ENCODE assay signal across 14 cellular contexts in the genomic region with DNA sequence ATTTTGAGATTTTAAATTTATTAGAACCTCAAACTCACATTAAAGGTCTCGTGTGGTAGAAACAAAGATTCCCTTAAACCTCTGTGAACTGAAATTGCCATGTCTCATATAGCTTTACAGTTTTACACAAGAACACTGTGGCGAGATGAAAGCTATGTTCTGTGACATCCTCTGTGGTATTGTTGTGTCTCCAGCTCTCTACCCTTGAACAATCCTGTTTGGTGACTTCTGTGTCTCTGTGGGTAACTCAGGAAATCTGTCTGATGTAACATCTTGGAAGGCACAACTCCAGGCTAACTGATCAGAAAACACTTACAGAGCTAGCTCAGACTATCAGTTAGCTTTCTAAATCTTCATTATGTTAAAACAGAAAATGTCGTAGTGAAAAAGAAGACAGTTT.
A peak's percentile ranks its signal among the peaks of the same experiment; 100 is the strongest.
DNase-seq lines count a peak whose midpoint lies in the region; FAIRE-seq and TF ChIP-seq lines count a peak whose summit lies in the region.
"Had no signal": no experiment of that assay in that cellular context is flagged by ENCODE, and none has a peak within 500 bp of the region (broad histone marks: within the 10 kb centered on the region; RNA-seq: fewer than 3 reads in every experiment).

No MANE protein-coding gene starts in this region.

- peak overlapping the region; percentile 5 for H3K27ac ChIP-seq in osteoblast (ENCODE audit: low read depth, low read length)
- H3K27ac ChIP-seq: gastrocnemius medialis had no signal

- TF ChIP-seq POLR2A in GM12891 (IDR thresholded peaks at IDR 0.05; ENCODE audit: low read depth, low read length), result no peak

- peak overlapping the region; percentile 55 for H3K4me2 ChIP-seq in osteoblast (ENCODE audit: insufficient read depth, low read length)

- peak; percentile 73 for FAIRE-seq in GM12891 (lab: Jason Lieb, UNC)

- H3K27me3 ChIP-seq in osteoblast (ENCODE audit: insufficient read depth, low read length), result no peaks in the 10 kb centered on the region
- H3K27me3 ChIP-seq: gastrocnemius medialis had no signal

- no peaks in the 10 kb centered on the region for H3K36me3 ChIP-seq in osteoblast (ENCODE audit: insufficient read depth, low read length)
- H3K36me3 ChIP-seq: gastrocnemius medialis had no signal

- no peaks in the 10 kb centered on the region for H3K9me3 ChIP-seq in osteoblast (ENCODE audit: low read depth, low read length)
- H3K9me3 ChIP-seq: gastrocnemius medialis had no signal

- TF ChIP-seq CTCF in LNCaP clone FGC (IDR thresholded peaks at IDR 0.05; ENCODE audit: control insufficient read depth, extremely low read depth, insufficient read depth), result no peak
- TF ChIP-seq CTCF in choroid plexus epithelial cell (conservative IDR thresholded peaks at IDR 0.05; ENCODE audit: low read depth, low read length), result no peak
- no peak for TF ChIP-seq CTCF in osteoblast (IDR thresholded peaks at IDR 0.05; ENCODE audit: extremely low read depth, low read depth, low read length)

- H2AFZ ChIP-seq in osteoblast (ENCODE audit: low read length), result peak overlapping the region; percentile 73

- H3K79me2 ChIP-seq in osteoblast (ENCODE audit: insufficient read depth, low read length), result no peaks in the 10 kb centered on the region

- peaks cover 12% of the 10 kb centered on the region for H3K4me1 ChIP-seq in osteoblast (ENCODE audit: insufficient read depth, low read length)

- DNase-seq in GM12891 (ENCODE audit: insufficient read length, low spot score), result no peak
- DNase-seq in LNCaP clone FGC (ENCODE audit: low read depth), result peak; percentile 48
- DNase-seq in choroid plexus epithelial cell (ENCODE audit: low read depth), result peak; percentile 39
- no peak for DNase-seq in osteoblast (ENCODE audit: insufficient read length, low spot score, missing footprints)
- no peak for DNase-seq in DMS 273 treated with DMSO at 0.1 percent for 48 hours (lab: John Stamatoyannopoulos, UW)
- DNase-seq in stimulated activated CD4-positive, alpha-beta T cell treated with anti-CD3 and anti-CD28 coated beads, Interleukin-15, amount 100 ng/mL, for 24 hours, result no peak
- no peak for DNase-seq in NOMO-1 treated with DMSO at 0.1 percent for 48 hours (lab: John Stamatoyannopoulos, UW; ENCODE audit: unreplicated experiment)
- DNase-seq: activated CD4-positive, alpha-beta T cell treated with anti-CD3 and anti-CD28 coated beads for 36 hours; activated T-cell treated with anti-CD3 and anti-CD28 coated beads, Interleukin-2, amount 50 U/mL, for 72 hours; amniotic stem cell; gastrocnemius medialis; kidney glomerular epithelial cell; naive thymus-derived CD4-positive, alpha-beta T cell; NCI-H2029 had no signal

- no peak overlapping the region for H3K4me3 ChIP-seq in LNCaP clone FGC (ENCODE audit: low read depth, low read length)
- H3K4me3 ChIP-seq in choroid plexus epithelial cell (ENCODE audit: low read depth, low read length), result no peak overlapping the region
- H3K4me3 ChIP-seq in osteoblast (ENCODE audit: insufficient read depth, low read length), result peak overlapping the region; percentile 34
- H3K4me3 ChIP-seq: gastrocnemius medialis had no signal

- no peaks in the 10 kb centered on the region for H4K20me1 ChIP-seq in osteoblast (ENCODE audit: insufficient read depth, low read length)

TF ChIP-seq in GM12891, 5 proteins besides CTCF, POLR2A, EP300 and RAD21:
- TF ChIP-seq POU2F2 (IDR thresholded peaks at IDR 0.05; ENCODE audit: low read depth, low read length), result no peak
- TF ChIP-seq SPI1 (IDR thresholded peaks at IDR 0.05; ENCODE audit: low read depth, low read length), result no peak
- TF ChIP-seq TAF1 (IDR thresholded peaks at IDR 0.05; ENCODE audit: low read depth, low read length), result no peak
- no peak for TF ChIP-seq PAX5 (IDR thresholded peaks at IDR 0.05; ENCODE audit: insufficient read depth, low read length, severe bottlenecking)
- TF ChIP-seq POLR2AphosphoS5 (IDR thresholded peaks at IDR 0.05; ENCODE audit: low read depth, low read length), result no peak

Comparison
In these comparisons a context has a peak if more than half of its experiments do, and no peak if none do; other contexts are left out.
1. DNase-seq: peak in LNCaP clone FGC (single experiment) and choroid plexus epithelial cell (single experiment); none in GM12891 (single experiment), osteoblast (single experiment), DMS 273 treated with DMSO at 0.1 percent for 48 hours (single experiment), stimulated activated CD4-positive, alpha-beta T cell treated with anti-CD3 and anti-CD28 coated beads, Interleukin-15, amount 100 ng/mL, for 24 hours (single experiment) and NOMO-1 treated with DMSO at 0.1 percent for 48 hours (single experiment).